Comparison of ENCODE assay signal across 8 cellular contexts in genomic region chr4:1856920-1857699, GRCh38. TPM values are rescaled to one million over a fixed set of nuclear protein-coding genes. Genes with fewer than 3 reads are reported as not detected.
A peak's percentile ranks its signal among the peaks of the same experiment; 100 is the strongest.
DNase-seq lines count a peak whose midpoint lies in the region; ATAC-seq, FAIRE-seq and TF ChIP-seq lines count a peak whose summit lies in the region.

No MANE protein-coding gene starts in this region.

- peak overlapping the region; percentile 94 for H3K9ac ChIP-seq in PC-3 (ENCODE audit: low read length)
- peak overlapping the region; percentile 69 for H3K9ac ChIP-seq in endothelial cell of umbilical vein (replicated peaks; ENCODE audit: extremely low read depth, insufficient read depth, low read length)

- H3K79me2 ChIP-seq in PC-3 (ENCODE audit: low read length), result peaks cover 50% of the 10 kb centered on the region
- H3K79me2 ChIP-seq in endothelial cell of umbilical vein (ENCODE audit: control insufficient read depth, insufficient read depth, low read length), result peaks cover 44% of the 10 kb centered on the region

- H3K9me2 ChIP-seq in PC-3 (replicated peaks; ENCODE audit: low read length), result no peaks in the 10 kb centered on the region

- no peaks in the 10 kb centered on the region for H3F3A ChIP-seq in PC-3 (ENCODE audit: low read length, unreplicated experiment)

- H4K20me1 ChIP-seq in PC-3 (ENCODE audit: low read length) (peaks cover 16% of the 10 kb centered on the region; the same call in 1 of the 2 replicates), endothelial cell of umbilical vein (replicated peaks; ENCODE audit: control insufficient read depth, extremely low read depth, insufficient read depth, low read length) (no peaks in the 10 kb centered on the region)

- H3K4me1 ChIP-seq in PC-3 (ENCODE audit: insufficient read depth, low read length) (peaks cover 9% of the 10 kb centered on the region; the same call in 1 of the 2 replicates), endothelial cell of umbilical vein (ENCODE audit: control insufficient read depth, extremely low read depth, insufficient read depth, low read length) (peaks cover 17% of the 10 kb centered on the region), muscle layer of duodenum (ENCODE audit: control insufficient read depth in 1 of 2, insufficient read depth in 2 of 2, low read length in 2 of 2) (peaks cover 5 to 19% of the 10 kb centered on the region in 2 donors)

- CTCF ChIA-PET in PC-3 (lab: Charles Lee) (no interaction called here), endothelial cell of umbilical vein (lab: Charles Lee) (interaction anchor here (0.5 to 4.8 kb wide), 6 partner anchors 13 to 109 kb away, joined by 3 to 25 read pairs (median 6); partner anchors contain the start of gene NSD2)

- H3K27me3 ChIP-seq in PC-3 (ENCODE audit: low read length) (no peaks in the 10 kb centered on the region), endothelial cell of umbilical vein (ENCODE audit: control insufficient read depth in 2 of 2, insufficient read depth in 2 of 2, low read length in 2 of 2) (no peaks in the 10 kb centered on the region), muscle layer of duodenum (ENCODE audit: low read depth, low read length) (no peaks in the 10 kb centered on the region)

- ATAC-seq in PC-3 (peak; percentile 7; the same call in 1 of the 2 replicates), GM19023 (IDR thresholded peaks at IDR 0.05; ENCODE audit: unreplicated experiment) (no peak), HG02852 (IDR thresholded peaks at IDR 0.05; ENCODE audit: unreplicated experiment) (no peak), HG03039 (IDR thresholded peaks at IDR 0.05; ENCODE audit: unreplicated experiment) (no peak)

- H3K4me2 ChIP-seq in PC-3 (ENCODE audit: low read length), result peak overlapping the region; percentile 98
- H3K4me2 ChIP-seq in endothelial cell of umbilical vein (ENCODE audit: insufficient read depth, low read length), result peak overlapping the region; percentile 86

- H3K9me1 ChIP-seq in endothelial cell of umbilical vein (replicated peaks; ENCODE audit: control insufficient read depth, extremely low read depth, insufficient read depth, low read length), result no peaks in the 10 kb centered on the region

- H3K27ac ChIP-seq in PC-3 (ENCODE audit: low read length) (no peak overlapping the region; the same call in 1 of the 2 replicates), endothelial cell of umbilical vein (ENCODE audit: insufficient read depth, low read depth, low read length) (peak overlapping the region; percentile 2), muscle layer of duodenum (ENCODE audit: low read length) (no peak overlapping the region)

- H3K4me3 ChIP-seq in PC-3 (ENCODE audit: low read length) (peak overlapping the region; percentile 87), endothelial cell of umbilical vein (replicated peaks in 1 of 3; ENCODE audit: insufficient read depth in 1 of 3, low read depth in 1 of 3, low read length in 3 of 3) (peak overlapping the region; percentile 44 to 88 (median 83)), muscle layer of duodenum (ENCODE audit: low read depth in 1 of 2, low read length in 2 of 2) (peak overlapping the region; percentile 61 to 90)

- H3K36me3 ChIP-seq in PC-3 (ENCODE audit: low read depth, low read length) (no peaks in the 10 kb centered on the region; the same call in 1 of the 2 replicates), endothelial cell of umbilical vein (ENCODE audit: control insufficient read depth in 2 of 2, extremely low read depth in 1 of 2, insufficient read depth in 2 of 2, low read length in 2 of 2) (no peaks in the 10 kb centered on the region), muscle layer of duodenum (ENCODE audit: control insufficient read depth in 1 of 2, insufficient read depth in 2 of 2, low read length in 2 of 2) (peaks cover 0 to 5% of the 10 kb centered on the region in 2 donors)

- H3K9me3 ChIP-seq in PC-3 (ENCODE audit: low read length) (no peaks in the 10 kb centered on the region), endothelial cell of umbilical vein (replicated peaks; ENCODE audit: control insufficient read depth, insufficient read depth, low read length) (no peaks in the 10 kb centered on the region), muscle layer of duodenum (ENCODE audit: control insufficient read depth in 1 of 2, low read length in 2 of 2) (no peaks in the 10 kb centered on the region)

- TF ChIP-seq CTCF in PC-3 (conservative IDR thresholded peaks at IDR 0.05; ENCODE audit: low read depth, low read length), result no peak
- TF ChIP-seq CTCF in endothelial cell of umbilical vein (IDR thresholded peaks at IDR 0.05; ENCODE audit: extremely low read depth in 1 of 2, insufficient read depth in 1 of 2, low read depth in 1 of 2, low read length in 2 of 2), result no peak

- intact Hi-C loops in PC-3 (cut with micrococcal nuclease) (no loop called here), endothelial cell of umbilical vein (cut with micrococcal nuclease) (loop anchor here (1.0 to 2.0 kb wide), 3 partner anchors 13 to 53 kb away; no protein-coding TSS in a partner anchor)

- peak; percentile 41 for DNase-seq in ELR (ENCODE audit: low read depth)
- DNase-seq in PC-3, result no peak
- DNase-seq in endothelial cell of umbilical vein (ENCODE audit: low read depth, low spot score), result no peak
- DNase-seq in SHP77 treated with DMSO at 0.1 percent for 48 hours (lab: John Stamatoyannopoulos, UW), result no peak

- BruUV-seq in PC-3 (replicated peaks; lab: Mats Ljungman, UMichigan) (no TSS peak), endothelial cell of umbilical vein (replicated peaks; lab: Mats Ljungman, UMichigan) (no TSS peak)

- dilution Hi-C loops in endothelial cell of umbilical vein (cut with MboI; ENCODE audit: extremely low pct_ligation_motif_present, low sequenced_read_pairs), result no loop called here

- H2AFZ ChIP-seq in PC-3 (ENCODE audit: low read length) (peak overlapping the region; percentile 90; the same call in 1 of the 2 replicates), endothelial cell of umbilical vein (ENCODE audit: low read depth, low read length) (peak overlapping the region; percentile 70)

- no peak for TF ChIP-seq POLR2A in endothelial cell of umbilical vein (IDR thresholded peaks at IDR 0.05; ENCODE audit: low read depth, low read length)

- FAIRE-seq in endothelial cell of umbilical vein (lab: Jason Lieb, UNC), result peak; percentile 67

- POLR2A ChIA-PET in PC-3 (lab: Charles Lee; ENCODE audit: unreplicated experiment), result no interaction called here
- POLR2A ChIA-PET in endothelial cell of umbilical vein (lab: Charles Lee), result no interaction called here

TF ChIP-seq in endothelial cell of umbilical vein, 7 proteins besides CTCF, POLR2A, EP300 and RAD21:
- TF ChIP-seq POLR2AphosphoS5 (IDR thresholded peaks at IDR 0.05; ENCODE audit: insufficient read depth, low read depth, low read length), result no peak
- TF ChIP-seq, protein P1, sequence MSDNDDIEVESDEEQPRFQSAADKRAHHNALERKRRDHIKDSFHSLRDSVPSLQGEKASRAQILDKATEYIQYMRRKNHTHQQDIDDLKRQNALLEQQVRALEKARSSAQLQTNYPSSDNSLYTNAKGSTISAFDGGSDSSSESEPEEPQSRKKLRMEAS (IDR thresholded peaks at IDR 0.05; ENCODE audit: insufficient read depth, insufficient read length), result no peak
- TF ChIP-seq FOS (IDR thresholded peaks at IDR 0.05; ENCODE audit: borderline replicate concordance, insufficient read depth, low read length), result no peak
- no peak for TF ChIP-seq EZH2 (IDR thresholded peaks at IDR 0.05; ENCODE audit: borderline replicate concordance, low read depth, low read length, severe bottlenecking)
- TF ChIP-seq MYC (IDR thresholded peaks at IDR 0.05; ENCODE audit: low read depth, low read length), result no peak
- TF ChIP-seq JUN (IDR thresholded peaks at IDR 0.05; ENCODE audit: borderline replicate concordance, insufficient read depth, insufficient read length, low read depth), result no peak
- TF ChIP-seq GATA2 (IDR thresholded peaks at IDR 0.05; ENCODE audit: insufficient read depth, insufficient read length, low read depth, low read length), result no peak

RNA-seq across cellular contexts. Expression of gene LETM1, which starts 1.2 kb away (rescaled TPM):
- total RNA-seq in PC-3 (2014; rRNA removed) (86.3 and 129 TPM in 2 replicates), endothelial cell of umbilical vein (58.3 and 62.5 TPM in 2 replicates)
- 25.6 and 27.5 TPM in 2 replicates for polyA plus RNA-seq in endothelial cell of umbilical vein
- polyA plus RNA-seq in endothelial cell of umbilical vein (2011; cell fraction: cytosol; rRNA removed), result 18.1 and 21.1 TPM in 2 replicates
- 81.3 and 85.4 TPM in 2 replicates for polyA plus RNA-seq in endothelial cell of umbilical vein (2011; cell fraction: nucleus; rRNA removed)
- polyA plus RNA-seq in endothelial cell of umbilical vein (2012), result 32.8 and 33.2 TPM in 2 replicates
- 47.0 and 52.9 TPM in 2 replicates for polyA minus RNA-seq in endothelial cell of umbilical vein
- 34.6 TPM for polyA minus RNA-seq in endothelial cell of umbilical vein (2011; cell fraction: cytosol; rRNA and poly(A)+ RNA removed)
- polyA minus RNA-seq in endothelial cell of umbilical vein (2011; cell fraction: nucleus; rRNA and poly(A)+ RNA removed), result 34.4 and 38.8 TPM in 2 replicates

RNA-seq across cellular contexts. Expression of gene NSD2, which starts 14.1 kb away (rescaled TPM):
- 69.0 and 87.1 TPM in 2 replicates for total RNA-seq in PC-3 (2014; rRNA removed)
- total RNA-seq in endothelial cell of umbilical vein, result 152 and 171 TPM in 2 replicates
- 31.3 and 31.6 TPM in 2 replicates for polyA plus RNA-seq in endothelial cell of umbilical vein
- 41.5 and 42.1 TPM in 2 replicates for polyA plus RNA-seq in endothelial cell of umbilical vein (2011; cell fraction: cytosol; rRNA removed)
- 148 and 191 TPM in 2 replicates for polyA plus RNA-seq in endothelial cell of umbilical vein (2011; cell fraction: nucleus; rRNA removed)
- polyA plus RNA-seq in endothelial cell of umbilical vein (2012), result 40.1 and 68.6 TPM in 2 replicates
- 82.5 and 105 TPM in 2 replicates for polyA minus RNA-seq in endothelial cell of umbilical vein
- polyA minus RNA-seq in endothelial cell of umbilical vein (2011; cell fraction: cytosol; rRNA and poly(A)+ RNA removed), result 49.8 TPM
- 89.9 and 115 TPM in 2 replicates for polyA minus RNA-seq in endothelial cell of umbilical vein (2011; cell fraction: nucleus; rRNA and poly(A)+ RNA removed)
